ENCODE assay signal across 23 cellular contexts in genomic region chr5:179405054-179405416, GRCh38. TPM values are rescaled to one million over a fixed set of nuclear protein-coding genes. Genes with fewer than 3 reads are reported as not detected.
DNase-seq lines count a peak whose midpoint lies in the region; ATAC-seq, FAIRE-seq and TF ChIP-seq lines count a peak whose summit lies in the region.
"Had no signal": no experiment of that assay in that cellular context is flagged by ENCODE, and none has a peak within 500 bp of the region (broad histone marks: within the 10 kb centered on the region; RNA-seq: fewer than 3 reads in every experiment).

No MANE protein-coding gene starts in this region.

- no peak overlapping the region for H3K4ac ChIP-seq in neuronal stem cell (ENCODE audit: low read length)

- peak overlapping the region; percentile 67 for H3K14ac ChIP-seq in neuronal stem cell (ENCODE audit: low read length)

- H4K91ac ChIP-seq in neuronal stem cell (ENCODE audit: low read depth, low read length, poor library complexity), result no peak overlapping the region

- H2BK15ac ChIP-seq in neuronal stem cell (ENCODE audit: low read length), result no peak overlapping the region

- no peak for ATAC-seq in HG03460 (IDR thresholded peaks at IDR 0.05; ENCODE audit: unreplicated experiment)
- ATAC-seq: GM12878 had no signal

- TF ChIP-seq POLR2A in vagina (IDR thresholded peaks at IDR 0.05), result no peak

- H3K18ac ChIP-seq in neuronal stem cell (ENCODE audit: low read length), result peak overlapping the region; percentile 38

- H3K27me3 Mint-ChIP-seq in chondrocyte (ENCODE audit: low read depth), result no peaks in the 10 kb centered on the region

- H3K4me3 ChIP-seq in neuronal stem cell (ENCODE audit: low read length in 2 of 2), result no peak overlapping the region
- H3K4me3 ChIP-seq in vagina, result no peak overlapping the region
- H3K4me3 ChIP-seq: A549, GM12878, GM23248, HAP-1 had no signal

- peak; percentile 22 for DNase-seq in D341Med (ENCODE audit: low spot score)
- DNase-seq in chondrocyte (ENCODE audit: low spot score), result peak; percentile 40
- DNase-seq in neuronal stem cell (ENCODE audit: low spot score), result no peak
- DNase-seq in vagina (ENCODE audit: extremely low spot score in 2 of 2), result peak; percentile 29 to 52
- no peak for DNase-seq in frontal cortex (ENCODE audit: low spot score in 2 of 2)
- DNase-seq in ecto neural progenitor cell (ENCODE audit: low spot score), result no peak
- DNase-seq: 8988T; ACHN; C1 segment of cervical spinal cord; Calu3; CD4-positive, alpha-beta memory T cell; COR-L47; DMS153; DND-41 had no signal

- no peaks in the 10 kb centered on the region for H3K27me3 ChIP-seq in neuronal stem cell (ENCODE audit: control insufficient read depth in 3 of 3, insufficient read depth in 3 of 3, low read depth in 1 of 3, low read length in 3 of 3)
- no peaks in the 10 kb centered on the region for H3K27me3 ChIP-seq in vagina

- H2BK5ac ChIP-seq in neuronal stem cell (ENCODE audit: low read length), result no peak overlapping the region

- no peak overlapping the region for H3K9ac ChIP-seq in neuronal stem cell (ENCODE audit: low read depth, low read length, poor library complexity)
- H3K9ac ChIP-seq: GM23248 had no signal

- H3K4me1 Mint-ChIP-seq in chondrocyte (ENCODE audit: low read depth), result peaks cover 6% of the 10 kb centered on the region
- H3K4me1 Mint-ChIP-seq: CD4-positive, alpha-beta memory T cell had no signal

- H3K79me1 ChIP-seq in neuronal stem cell (ENCODE audit: low read depth, low read length), result no peaks in the 10 kb centered on the region

- H3K9me3 Mint-ChIP-seq in chondrocyte (ENCODE audit: low read depth), result peaks cover 23% of the 10 kb centered on the region

- no CpG with 5 or more reads among the region's 2 CpGs for WGBS in neuronal stem cell (ENCODE audit: extremely low coverage in 2 of 2, insufficient read length in 2 of 2, insufficient replicate concordance in 1 of 2), 2 donors

- no peak overlapping the region for H2BK12ac ChIP-seq in neuronal stem cell (ENCODE audit: low read length)

- H3K4me1 ChIP-seq in neuronal stem cell (ENCODE audit: control insufficient read depth in 2 of 2, insufficient read depth in 1 of 2, low read depth in 1 of 2, low read length in 2 of 2), result peaks cover 0 to 1% of the 10 kb centered on the region in 2 donors
- peaks cover 21% of the 10 kb centered on the region for H3K4me1 ChIP-seq in vagina
- H3K4me1 ChIP-seq: A549, HAP-1 had no signal

- no peak overlapping the region for H2BK120ac ChIP-seq in neuronal stem cell (ENCODE audit: low read depth, low read length)

- no peak overlapping the region for H3K4me2 ChIP-seq in neuronal stem cell (ENCODE audit: insufficient read depth, low read length, poor library complexity, severe bottlenecking)
- H3K4me2 ChIP-seq: A549 had no signal

- H3K23ac ChIP-seq in neuronal stem cell (ENCODE audit: low read depth, low read length, poor library complexity), result no peak overlapping the region

- peaks cover 2% of the 10 kb centered on the region for H3K36me3 Mint-ChIP-seq in chondrocyte (ENCODE audit: low read depth)

- H3K27ac ChIP-seq in neuronal stem cell (replicated peaks; ENCODE audit: low read length) (no peak overlapping the region), vagina (no peak overlapping the region)
- H3K27ac ChIP-seq: A549, GM23248 had no signal

- H3K4me3 Mint-ChIP-seq in chondrocyte (ENCODE audit: unreplicated experiment), result no peak overlapping the region
- H3K4me3 Mint-ChIP-seq: CD4-positive, alpha-beta memory T cell; HFFc6 had no signal

- H3K27ac Mint-ChIP-seq in chondrocyte (ENCODE audit: unreplicated experiment), result no peak overlapping the region
- H3K27ac Mint-ChIP-seq: CD4-positive, alpha-beta memory T cell; HFFc6 had no signal

- H3K36me3 ChIP-seq in neuronal stem cell (replicated peaks in 1 of 2; ENCODE audit: control insufficient read depth in 2 of 2, insufficient read depth in 2 of 2, low read length in 2 of 2), result no peaks in the 10 kb centered on the region
- no peaks in the 10 kb centered on the region for H3K36me3 ChIP-seq in vagina
- H3K36me3 ChIP-seq: HAP-1 had no signal

- H3K9me3 ChIP-seq in neuronal stem cell (replicated peaks in 1 of 2; ENCODE audit: control insufficient read depth in 2 of 2, insufficient read depth in 1 of 2, low read depth in 1 of 2, low read length in 2 of 2) (peaks cover 4 to 10% of the 10 kb centered on the region in 2 donors), vagina (no peaks in the 10 kb centered on the region)

- TF ChIP-seq CTCF in chondrocyte (IDR thresholded peaks at IDR 0.05), result no peak
- TF ChIP-seq CTCF in vagina (IDR thresholded peaks at IDR 0.05), result no peak

- FAIRE-seq in frontal cortex (lab: Jason Lieb, UNC), result no peak
- FAIRE-seq: A549, G401.6, GM12878, GM19239, H1 had no signal

- H2AFZ ChIP-seq in neuronal stem cell (ENCODE audit: low read length), result no peak overlapping the region
- H2AFZ ChIP-seq: GM23248 had no signal

- no peak overlapping the region for H4K8ac ChIP-seq in neuronal stem cell (ENCODE audit: low read depth, low read length)

- H2AK5ac ChIP-seq in neuronal stem cell (ENCODE audit: low read depth, low read length), result peak overlapping the region; percentile 43

- intact Hi-C loops in vagina (cut with DNase I), result no loop called here

RNA-seq across cellular contexts. Expression of gene ADAMTS2, which starts 59.8 kb away (rescaled TPM):
- total RNA-seq in chondrocyte, result 17.9 to 93.2 TPM (median 91.2 TPM) in 3 replicates
- 5.3 TPM for polyA plus RNA-seq in neuronal stem cell (2013, experiment 1 of 2)
- 5.7 TPM for polyA plus RNA-seq in neuronal stem cell (2013, experiment 2 of 2)
- 17.4 TPM for total RNA-seq in vagina
- 3.3 TPM for total RNA-seq in frontal cortex
- total RNA-seq: Calu3; CD4-positive, alpha-beta memory T cell had no signal
- polyA plus RNA-seq: A549 had no signal

Comparison
In these comparisons a context has a peak if more than half of its experiments do, and no peak if none do; other contexts are left out.
1. DNase-seq: peak in D341Med (single experiment), chondrocyte (single experiment) and vagina (2 of 2); none in neuronal stem cell (single experiment), frontal cortex (0 of 2) and ecto neural progenitor cell (single experiment).